ENCODE assay signal across 36 cellular contexts in genomic region chr1:18513995-18514394, GRCh38. TPM values are rescaled to one million over a fixed set of nuclear protein-coding genes. Genes with fewer than 3 reads are reported as not detected.
"Had no signal": no experiment of that assay in that cellular context is flagged by ENCODE, and none has a peak within 500 bp of the region (broad histone marks: within the 10 kb centered on the region; RNA-seq: fewer than 3 reads in every experiment).

No MANE protein-coding gene starts in this region.

- H3K4me3 ChIP-seq: K562, Peyer's patch, SJSA1 had no signal

- H3K27me3 ChIP-seq: brain microvascular endothelial cell, Peyer's patch, SJSA1 had no signal

- H3K4me1 ChIP-seq: Peyer's patch, SJSA1 had no signal

- H3K27ac ChIP-seq: brain microvascular endothelial cell, Peyer's patch, SJSA1 had no signal

- DNase-seq: activated CD4-positive, alpha-beta memory T cell treated with anti-CD3 and anti-CD28 coated beads for 36 hours; activated CD4-positive, alpha-beta T cell treated with anti-CD3 and anti-CD28 coated beads for 36 hours; activated CD4-positive, alpha-beta T cell treated with anti-CD3 and anti-CD28 coated beads, Interleukin-2, amount 50 U/mL, for 1 hour; activated CD8-positive, alpha-beta memory T cell treated with anti-CD3 and anti-CD28 coated beads, Interleukin-2, amount 50 U/mL, for 4 hours; activated effector memory CD4-positive, alpha-beta T cell treated with Interleukin-2 at 50 U/mL for 16 hours; activated naive CD4-positive, alpha-beta T cell treated with anti-CD3 and anti-CD28 coated beads, Interleukin-2, amount 10 ng/mL, durations not matched to agents 7 days and 5 days; activated naive CD8-positive, alpha-beta T cell treated with anti-CD3 and anti-CD28 coated beads, Interleukin-2, amount 50 U/mL, for 24 hours; activated T-cell treated with anti-CD3 and anti-CD28 coated beads for 4 hours; activated T-cell treated with anti-CD3 and anti-CD28 coated beads, Interleukin-2, amount 50 U/mL, for 4 hours; anterior cingulate cortex; brain microvascular endothelial cell; central memory CD4-positive, alpha-beta T cell; NCI-H1048; NCI-H1417; NCI-H146; NCI-H187; NCI-H2107; NCI-H2171; NCI-H226; NCI-H446 treated with DMSO at 0.1 percent for 48 hours; NCI-H524; NCI-H69; NCI-H82; NK-92 treated with Interleukin-12 subunit alpha and Interleukin-12 subunit beta, amount 100 ng/mL, for 24 hours; PC-3; Peyer's patch; RPMI8226; SHP77 treated with DMSO at 0.1 percent for 48 hours; SK-N-SH had no signal

- H3K9me3 ChIP-seq: SJSA1 had no signal

- H3K36me3 ChIP-seq: brain microvascular endothelial cell, Peyer's patch, SJSA1 had no signal

- ATAC-seq: activated CD4-positive, alpha-beta T cell treated with anti-CD3 and anti-CD28 coated beads for 36 hours; activated CD4-positive, CD25-positive, alpha-beta regulatory T cell treated with anti-CD3 and anti-CD28 coated beads, Interleukin-2, amount 50 U/mL, for 24 hours; activated naive CD8-positive, alpha-beta T cell treated with anti-CD3 and anti-CD28 coated beads, Interleukin-2, amount 50 U/mL, for 24 hours; activated T-cell treated with anti-CD3 and anti-CD28 coated beads, Interleukin-2, amount 50 U/mL, for 4 hours; K562; PC-3; WTC11 had no signal

RNA-seq across cellular contexts. Expression of gene KLHDC7A, which starts 33.3 kb away (rescaled TPM):
- total RNA-seq: activated CD4-positive, alpha-beta memory T cell treated with anti-CD3 and anti-CD28 coated beads for 36 hours; activated CD4-positive, alpha-beta T cell treated with anti-CD3 and anti-CD28 coated beads for 36 hours; activated T-cell treated with anti-CD3 and anti-CD28 coated beads, Interleukin-2, amount 50 U/mL, for 4 hours; activated T-helper 1 cell treated with anti-CD3 and anti-CD28 coated beads, Interleukin-12 subunit alpha, Interleukin-12 subunit beta, Interleukin-2, Interleukin-4 antibody, amounts not matched to agents 30 ng/mL and 10 ng/mL and 1 ng/mL, durations not matched to agents 14 hours and 24 hours and 36 hours; cerebellum; MCF 10A; PC-3; SJSA1 had no signal
- polyA plus RNA-seq: SK-N-SH had no signal
